1 cellular context compared by ENCODE assay signal in genomic region chr7:140229591-140230516, GRCh38.
TF ChIP-seq lines count a peak whose summit lies in the region.

No MANE protein-coding gene starts in this region.

TF ChIP-seq in HepG2, 621 proteins besides CTCF, POLR2A, EP300 and RAD21 (continued from another document and continues in another):
- TF ChIP-seq ATF5 (CRISPR knock-in tag; IDR thresholded peaks at IDR 0.05; ENCODE audit: low read depth) (no peak), JDP2 (CRISPR knock-in tag; IDR thresholded peaks at IDR 0.05; ENCODE audit: borderline replicate concordance) (peak; percentile 78; the same call in 1 of the 2 replicates), STAT6 (CRISPR knock-in tag; IDR thresholded peaks at IDR 0.05; ENCODE audit: borderline replicate concordance) (0 out of 2 replicates have a peak, but pooled peaks have one; percentile 52), ATM (IDR thresholded peaks at IDR 0.05; ENCODE audit: borderline replicate concordance) (no peak), MEF2D (CRISPR knock-in tag; IDR thresholded peaks at IDR 0.05) (peak; percentile 79), HNRNPLL (IDR thresholded peaks at IDR 0.05; ENCODE audit: low read depth, low read length, poor library complexity, severe bottlenecking) (peak; percentile 25), ZIK1 (CRISPR knock-in tag; IDR thresholded peaks at IDR 0.05; ENCODE audit: borderline replicate concordance, low read depth) (no peak), MAF1 (CRISPR knock-in tag; IDR thresholded peaks at IDR 0.05; ENCODE audit: borderline replicate concordance) (no peak), GLI4 (CRISPR knock-in tag; IDR thresholded peaks at IDR 0.05; ENCODE audit: borderline replicate concordance) (peak; percentile 54; the same call in 1 of the 2 replicates), GPN1 (CRISPR knock-in tag; IDR thresholded peaks at IDR 0.05; ENCODE audit: borderline replicate concordance) (no peak), REST (IDR thresholded peaks at IDR 0.05; ENCODE audit: borderline replicate concordance in 1 of 2, low read depth in 1 of 2, low read length in 2 of 2) (peak in 1 of 2 experiments; percentile 84; a peak in 2 of 4 replicates), HOXD1 (CRISPR knock-in tag; IDR thresholded peaks at IDR 0.05) (peak; percentile 98), KDM2A (CRISPR knock-in tag; IDR thresholded peaks at IDR 0.05; ENCODE audit: borderline replicate concordance, low read depth) (peak; percentile 39; the same call in 1 of the 2 replicates), LRRFIP1 (CRISPR knock-in tag; conservative IDR thresholded peaks at IDR 0.05) (no peak), KAT2B (IDR thresholded peaks at IDR 0.05; ENCODE audit: borderline replicate concordance, low read depth, low read length) (no peak), CBX5 (CRISPR knock-in tag; IDR thresholded peaks at IDR 0.05; ENCODE audit: borderline replicate concordance) (peak; percentile 94; the same call in 1 of the 2 replicates), THAP11 (CRISPR knock-in tag; IDR thresholded peaks at IDR 0.05) (peak; percentile 78), SAFB2 (CRISPR knock-in tag; IDR thresholded peaks at IDR 0.05; ENCODE audit: borderline replicate concordance, low read depth) (no peak; the same call in 1 of the 2 replicates), AHR (CRISPR knock-in tag; IDR thresholded peaks at IDR 0.05) (0 out of 2 replicates have a peak, but pooled peaks have one; percentile 63), TCF7 (IDR thresholded peaks at IDR 0.05; ENCODE audit: low read depth) (peak; percentile 100), JUNB (CRISPR knock-in tag; IDR thresholded peaks at IDR 0.05; ENCODE audit: borderline replicate concordance) (no peak; the same call in 1 of the 2 replicates), ZNF407 (CRISPR knock-in tag; IDR thresholded peaks at IDR 0.05; ENCODE audit: not compliant biosample characterization) (no peak), RNF219 (CRISPR knock-in tag; IDR thresholded peaks at IDR 0.05) (peak; percentile 91), ARNT2 (CRISPR knock-in tag; IDR thresholded peaks at IDR 0.05; ENCODE audit: low read depth) (no peak; the same call in 1 of the 2 replicates), ZNF292 (CRISPR knock-in tag; IDR thresholded peaks at IDR 0.05; ENCODE audit: borderline replicate concordance, low read depth) (no peak; the same call in 1 of the 2 replicates), HDAC6 (IDR thresholded peaks at IDR 0.05; ENCODE audit: low read depth, low read length) (no peak), ZNF343 (CRISPR knock-in tag; IDR thresholded peaks at IDR 0.05) (no peak), CENPT (CRISPR knock-in tag; IDR thresholded peaks at IDR 0.05; ENCODE audit: low read depth) (no peak), POGK (CRISPR knock-in tag; conservative IDR thresholded peaks at IDR 0.05) (peak; percentile 79; the same call in 1 of the 2 replicates), MYC (CRISPR knock-in tag; IDR thresholded peaks at IDR 0.05; ENCODE audit: borderline replicate concordance) (peak; percentile 66; the same call in 1 of the 2 replicates), ZNF567 (CRISPR knock-in tag; IDR thresholded peaks at IDR 0.05; ENCODE audit: borderline replicate concordance) (no peak), HNRNPL (IDR thresholded peaks at IDR 0.05; ENCODE audit: low read depth, low read length) (peak; percentile 75; the same call in 1 of the 2 replicates), ZFP1 (CRISPR knock-in tag; IDR thresholded peaks at IDR 0.05) (peak; percentile 82; the same call in 1 of the 2 replicates), CBFB (CRISPR knock-in tag; IDR thresholded peaks at IDR 0.05) (peak; percentile 100), ZNF781 (CRISPR knock-in tag; IDR thresholded peaks at IDR 0.05; ENCODE audit: borderline replicate concordance, not compliant biosample characterization) (no peak)
